In the genomic region with DNA sequence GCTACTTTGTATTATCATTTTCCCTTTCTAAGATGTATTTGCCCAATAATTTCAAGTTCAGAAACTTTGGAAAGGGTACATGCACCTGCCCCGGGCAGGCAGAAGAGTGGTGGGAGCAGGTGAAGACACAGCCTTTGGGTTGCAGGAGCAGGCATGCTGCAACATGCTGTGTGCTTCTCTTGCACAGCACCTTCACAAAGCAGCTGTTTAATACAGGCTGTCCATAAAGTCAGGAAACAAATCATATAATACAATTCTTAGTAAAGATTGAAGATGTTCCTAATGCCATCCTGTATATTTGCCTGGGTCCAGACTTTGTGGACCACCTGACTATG, we compare ENCODE assay signal across 16 cellular contexts.
DNase-seq lines count a peak whose midpoint lies in the region; ATAC-seq and TF ChIP-seq lines count a peak whose summit lies in the region.
"Had no signal": no experiment of that assay in that cellular context is flagged by ENCODE, and none has a peak within 500 bp of the region (broad histone marks: within the 10 kb centered on the region; RNA-seq: fewer than 3 reads in every experiment).

No MANE protein-coding gene starts in this region.

- CTCF ChIA-PET in activated CD4-positive, alpha-beta T cell treated with anti-CD3 and anti-CD28 coated beads for 36 hours (lab: Charles Lee): interaction anchor here (0.7 to 1.5 kb wide), 3 partner anchors 9 to 212 kb away, joined by 3 to 7 read pairs (median 3); no protein-coding TSS in a partner anchor
- CTCF ChIA-PET in naive thymus-derived CD4-positive, alpha-beta T cell (lab: Charles Lee): no interaction called here
- CTCF ChIA-PET in SK-N-SH (lab: Yijun Ruan, JAX): no interaction called here

- no peaks in the 10 kb centered on the region for H3K79me2 ChIP-seq in KMS-11 (ENCODE audit: insufficient read depth, low read depth)
- H3K79me2 ChIP-seq in SK-N-SH (ENCODE audit: insufficient read depth): no peaks in the 10 kb centered on the region

- ATAC-seq in activated CD4-positive, alpha-beta T cell treated with anti-CD3 and anti-CD28 coated beads for 36 hours: no peak
- ATAC-seq in naive thymus-derived CD4-positive, alpha-beta T cell: no peak
- no peak for ATAC-seq in HG03135 (IDR thresholded peaks at IDR 0.05; ENCODE audit: unreplicated experiment)
- ATAC-seq: A549, left cardiac atrium had no signal

- H3K4me1 Mint-ChIP-seq in activated CD4-positive, alpha-beta T cell treated with anti-CD3 and anti-CD28 coated beads for 36 hours: peaks cover 17% of the 10 kb centered on the region
- peaks cover 17% of the 10 kb centered on the region for H3K4me1 Mint-ChIP-seq in activated naive CD8-positive, alpha-beta T cell (ENCODE audit: low read depth)
- H3K4me1 Mint-ChIP-seq in naive thymus-derived CD4-positive, alpha-beta T cell: peaks cover 11 to 28% (median 22%) of the 10 kb centered on the region in 7 donors

- H3K36me3 ChIP-seq in KMS-11 (ENCODE audit: insufficient read depth): no peaks in the 10 kb centered on the region
- H3K36me3 ChIP-seq in naive thymus-derived CD4-positive, alpha-beta T cell (ENCODE audit: control insufficient read depth in 2 of 3, insufficient read depth in 3 of 3, low read length in 3 of 3): no peaks in the 10 kb centered on the region
- H3K36me3 ChIP-seq in SK-N-SH (replicated peaks in 1 of 2; ENCODE audit: control insufficient read depth in 1 of 2, insufficient read depth in 2 of 2, low read length in 1 of 2): no peaks in the 10 kb centered on the region
- H3K36me3 ChIP-seq: upper lobe of left lung had no signal

- H3K4me3 ChIP-seq in KMS-11 (IDR thresholded peaks at IDR 0.05; ENCODE audit: insufficient read depth, low read depth, low read length) (peak overlapping the region; percentile 10), SK-N-SH (ENCODE audit: low read depth in 2 of 2, low read length in 1 of 2) (no peak overlapping the region)
- no peak overlapping the region for H3K4me3 ChIP-seq in naive thymus-derived CD4-positive, alpha-beta T cell (ENCODE audit: low read length)
- H3K4me3 ChIP-seq: A549, upper lobe of left lung had no signal

- no peaks in the 10 kb centered on the region for H3K27me3 ChIP-seq in KMS-11 (ENCODE audit: insufficient read depth, low read depth)
- no peaks in the 10 kb centered on the region for H3K27me3 ChIP-seq in naive thymus-derived CD4-positive, alpha-beta T cell (ENCODE audit: control insufficient read depth in 2 of 2, insufficient read depth in 2 of 2, low read length in 2 of 2)
- no peaks in the 10 kb centered on the region for H3K27me3 ChIP-seq in SK-N-SH (ENCODE audit: insufficient read depth)
- H3K27me3 ChIP-seq: upper lobe of left lung had no signal

- no peak for TF ChIP-seq EP300 in SK-N-SH (IDR thresholded peaks at IDR 0.05; ENCODE audit: borderline replicate concordance in 1 of 2, low read depth in 1 of 2, low read length in 1 of 2)

- no peaks in the 10 kb centered on the region for H4K20me1 ChIP-seq in KMS-11 (ENCODE audit: insufficient read depth)
- H4K20me1 ChIP-seq in SK-N-SH (ENCODE audit: insufficient read depth): no peaks in the 10 kb centered on the region

- H3F3A ChIP-seq in SK-N-SH (replicated peaks; ENCODE audit: insufficient read depth): no peaks in the 10 kb centered on the region

- TF ChIP-seq RAD21 in SK-N-SH (IDR thresholded peaks at IDR 0.05; ENCODE audit: low read length): no peak

- peaks cover 9% of the 10 kb centered on the region for H3K4me1 ChIP-seq in KMS-11 (ENCODE audit: low read depth, poor library complexity, severe bottlenecking)
- H3K4me1 ChIP-seq in naive thymus-derived CD4-positive, alpha-beta T cell (ENCODE audit: control insufficient read depth in 2 of 2, insufficient read depth in 2 of 2, low read length in 2 of 2): no peaks in the 10 kb centered on the region
- H3K4me1 ChIP-seq in SK-N-SH (ENCODE audit: control insufficient read depth in 1 of 2, insufficient read depth in 2 of 2, low read depth in 1 of 2, low read length in 1 of 2): peaks cover 0 to 3% of the 10 kb centered on the region in 2 experiments; a peak in 1 of 4 replicates

- H3K27ac ChIP-seq in KMS-11 (no peak overlapping the region), SK-N-SH (ENCODE audit: low read depth in 2 of 2, low read length in 1 of 2) (no peak overlapping the region)
- H3K27ac ChIP-seq in naive thymus-derived CD4-positive, alpha-beta T cell (ENCODE audit: low read depth, low read length): no peak overlapping the region
- H3K27ac ChIP-seq: A549, upper lobe of left lung had no signal

- H2AFZ ChIP-seq in KMS-11 (ENCODE audit: low read depth) (no peak overlapping the region), SK-N-SH (ENCODE audit: low read depth) (no peak overlapping the region)

- H3K9me2 ChIP-seq in SK-N-SH: no peaks in the 10 kb centered on the region

- no peak overlapping the region for H3K27ac Mint-ChIP-seq in activated CD4-positive, alpha-beta T cell treated with anti-CD3 and anti-CD28 coated beads for 36 hours
- no peak overlapping the region for H3K27ac Mint-ChIP-seq in activated naive CD8-positive, alpha-beta T cell
- peak overlapping the region in 3 of 9 donors; percentile 22 to 72 (median 34) for H3K27ac Mint-ChIP-seq in naive thymus-derived CD4-positive, alpha-beta T cell
- H3K27ac Mint-ChIP-seq: CD4-positive, alpha-beta T cell had no signal

- 56% methylated on average over 1 of the region's 1 CpG for WGBS in SK-N-SH (ENCODE audit: low lambda C conversion rate)

- H3K4me3 Mint-ChIP-seq in activated CD4-positive, alpha-beta T cell treated with anti-CD3 and anti-CD28 coated beads for 36 hours: peak overlapping the region; percentile 37
- peak overlapping the region; percentile 61 for H3K4me3 Mint-ChIP-seq in activated naive CD8-positive, alpha-beta T cell
- peak overlapping the region in 7 of 10 donors; percentile 10 to 66 (median 56) for H3K4me3 Mint-ChIP-seq in naive thymus-derived CD4-positive, alpha-beta T cell

- H3K36me3 Mint-ChIP-seq in activated CD4-positive, alpha-beta T cell treated with anti-CD3 and anti-CD28 coated beads for 36 hours (ENCODE audit: low read depth): no peaks in the 10 kb centered on the region
- H3K36me3 Mint-ChIP-seq in activated naive CD8-positive, alpha-beta T cell: no peaks in the 10 kb centered on the region
- H3K36me3 Mint-ChIP-seq in naive thymus-derived CD4-positive, alpha-beta T cell: peaks cover 0 to 3% (median 0%) of the 10 kb centered on the region in 5 donors

- H3K9ac ChIP-seq in KMS-11 (no peak overlapping the region), SK-N-SH (no peak overlapping the region)

- POLR2A ChIA-PET in activated CD4-positive, alpha-beta T cell treated with anti-CD3 and anti-CD28 coated beads for 36 hours (lab: Charles Lee): no interaction called here
- POLR2A ChIA-PET in naive thymus-derived CD4-positive, alpha-beta T cell (lab: Charles Lee): no interaction called here
- POLR2A ChIA-PET in SK-N-SH (lab: Yijun Ruan, JAX): no interaction called here

- TF ChIP-seq CTCF in KMS-11 (conservative IDR thresholded peaks at IDR 0.05; ENCODE audit: low read depth, low read length): no peak
- no peak for TF ChIP-seq CTCF in SK-N-SH (IDR thresholded peaks at IDR 0.05)

- intact Hi-C loops in activated CD4-positive, alpha-beta T cell treated with anti-CD3 and anti-CD28 coated beads for 36 hours (cut with DNase I, micrococcal nuclease): no loop called here
- intact Hi-C loops in naive thymus-derived CD4-positive, alpha-beta T cell (cut with micrococcal nuclease): no loop called here

- peak; percentile 8 for DNase-seq in activated CD4-positive, alpha-beta T cell treated with anti-CD3 and anti-CD28 coated beads for 36 hours
- DNase-seq in activated CD4-positive, alpha-beta T cell treated with anti-CD3 and anti-CD28 coated beads, Interleukin-2, amount 50 U/mL, for 48 hours: no peak
- no peak for DNase-seq in naive thymus-derived CD4-positive, alpha-beta T cell
- DNase-seq in COLO829 (ENCODE audit: low spot score) (no peak), SK-N-SH (no peak)
- DNase-seq: amygdala; CD4-positive, alpha-beta T cell; hypothalamus; left cardiac atrium; midbrain; SW 1271; upper lobe of left lung had no signal

- H3K4me2 ChIP-seq in KMS-11 (no peak overlapping the region), SK-N-SH (no peak overlapping the region)
- H3K4me2 ChIP-seq: A549 had no signal

- no peaks in the 10 kb centered on the region for H3K9me3 Mint-ChIP-seq in activated CD4-positive, alpha-beta T cell treated with anti-CD3 and anti-CD28 coated beads for 36 hours (ENCODE audit: low read depth)
- H3K9me3 Mint-ChIP-seq in activated naive CD8-positive, alpha-beta T cell (ENCODE audit: low read depth): no peaks in the 10 kb centered on the region
- H3K9me3 Mint-ChIP-seq in naive thymus-derived CD4-positive, alpha-beta T cell: no peaks in the 10 kb centered on the region
- H3K9me3 Mint-ChIP-seq: CD4-positive, alpha-beta T cell had no signal

- H3K27me3 Mint-ChIP-seq in activated CD4-positive, alpha-beta T cell treated with anti-CD3 and anti-CD28 coated beads for 36 hours: no peaks in the 10 kb centered on the region
- H3K27me3 Mint-ChIP-seq in activated naive CD8-positive, alpha-beta T cell: no peaks in the 10 kb centered on the region
- H3K27me3 Mint-ChIP-seq in naive thymus-derived CD4-positive, alpha-beta T cell: peaks cover 0 to 9% (median 6%) of the 10 kb centered on the region in 5 donors
- H3K27me3 Mint-ChIP-seq: CD4-positive, alpha-beta T cell had no signal

- H3K9me3 ChIP-seq in naive thymus-derived CD4-positive, alpha-beta T cell (ENCODE audit: control insufficient read depth in 2 of 3, low read length in 3 of 3): no peaks in the 10 kb centered on the region
- no peaks in the 10 kb centered on the region for H3K9me3 ChIP-seq in SK-N-SH
- H3K9me3 ChIP-seq: A549, upper lobe of left lung had no signal

TF ChIP-seq in SK-N-SH, 30 proteins besides CTCF, POLR2A, EP300 and RAD21 (continues in another document):
- TF ChIP-seq POLR2AphosphoS5 (IDR thresholded peaks at IDR 0.05; ENCODE audit: low read depth, low read length): no peak
- TF ChIP-seq FOXJ3 (CRISPR knock-in tag; IDR thresholded peaks at IDR 0.05): no peak
- TF ChIP-seq RCOR1 (IDR thresholded peaks at IDR 0.05; ENCODE audit: low read length): no peak
- no peak for TF ChIP-seq SMC3 (IDR thresholded peaks at IDR 0.05; ENCODE audit: low read depth, low read length)
- TF ChIP-seq YY1 (IDR thresholded peaks at IDR 0.05; ENCODE audit: low read depth): no peak
- TF ChIP-seq, protein P1, sequence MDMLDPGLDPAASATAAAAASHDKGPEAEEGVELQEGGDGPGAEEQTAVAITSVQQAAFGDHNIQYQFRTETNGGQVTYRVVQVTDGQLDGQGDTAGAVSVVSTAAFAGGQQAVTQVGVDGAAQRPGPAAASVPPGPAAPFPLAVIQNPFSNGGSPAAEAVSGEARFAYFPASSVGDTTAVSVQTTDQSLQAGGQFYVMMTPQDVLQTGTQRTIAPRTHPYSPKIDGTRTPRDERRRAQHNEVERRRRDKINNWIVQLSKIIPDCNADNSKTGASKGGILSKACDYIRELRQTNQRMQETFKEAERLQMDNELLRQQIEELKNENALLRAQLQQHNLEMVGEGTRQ (IDR thresholded peaks at IDR 0.05; ENCODE audit: borderline replicate concordance, low read depth, low read length): no peak
- TF ChIP-seq FOXM1 (IDR thresholded peaks at IDR 0.05; ENCODE audit: low read depth): no peak
- TF ChIP-seq CHD2 (IDR thresholded peaks at IDR 0.05; ENCODE audit: low read length, partially characterized antibody): no peak
- no peak for TF ChIP-seq RFX5 (IDR thresholded peaks at IDR 0.05; ENCODE audit: low read length)
- no peak for TF ChIP-seq MXI1 (IDR thresholded peaks at IDR 0.05; ENCODE audit: low read depth, low read length)
